Comparison of ENCODE assay signal across 9 cellular contexts in the genomic region with DNA sequence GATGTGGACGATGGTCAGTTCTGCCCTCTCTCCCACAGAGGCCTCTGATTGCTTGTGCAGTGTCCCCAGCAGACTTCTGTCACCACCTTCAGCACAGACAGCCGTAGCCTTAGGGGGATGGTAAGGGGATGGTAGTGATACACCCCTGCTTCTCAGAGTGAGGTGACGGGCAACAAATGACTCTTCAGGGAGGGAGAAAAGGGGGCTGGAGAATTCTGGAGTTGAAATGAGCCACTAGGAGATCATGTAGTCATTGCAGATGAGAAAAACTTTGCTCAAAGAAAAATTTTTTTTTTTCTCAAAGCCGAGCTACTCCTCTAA. TPM values are rescaled to one million over a fixed set of nuclear protein-coding genes. Genes with fewer than 3 reads are reported as not detected.
DNase-seq lines count a peak whose midpoint lies in the region; ATAC-seq and TF ChIP-seq lines count a peak whose summit lies in the region.
"Had no signal": no experiment of that assay in that cellular context is flagged by ENCODE, and none has a peak within 500 bp of the region (broad histone marks: within the 10 kb centered on the region; RNA-seq: fewer than 3 reads in every experiment).

No MANE protein-coding gene starts in this region.

- H4K20me1 ChIP-seq in DND-41 (ENCODE audit: insufficient read depth, low read length), result no peaks in the 10 kb centered on the region
- no peaks in the 10 kb centered on the region for H4K20me1 ChIP-seq in osteoblast (ENCODE audit: insufficient read depth, low read length)

- H3K4me1 ChIP-seq in DND-41 (ENCODE audit: insufficient read depth, low read length), result peaks cover 58% of the 10 kb centered on the region
- peaks cover 32% of the 10 kb centered on the region for H3K4me1 ChIP-seq in osteoblast (ENCODE audit: insufficient read depth, low read length)
- peaks cover 14% of the 10 kb centered on the region for H3K4me1 ChIP-seq in A673 (ENCODE audit: insufficient read depth, low read length, poor library complexity, severe bottlenecking)
- peaks cover 0 to 19% (median 0%) of the 10 kb centered on the region in 3 donors for H3K4me1 ChIP-seq in gastroesophageal sphincter

- H3K4me2 ChIP-seq in DND-41 (ENCODE audit: insufficient read depth, low read length) (peak overlapping the region; percentile 56), osteoblast (ENCODE audit: insufficient read depth, low read length) (peak overlapping the region; percentile 66)

- H3K4me3 ChIP-seq in DND-41 (ENCODE audit: low read depth in 1 of 2, low read length in 2 of 2) (no peak overlapping the region; a peak in 1 of 4 replicates), brain microvascular endothelial cell (ENCODE audit: low read depth, low read length) (no peak overlapping the region), osteoblast (ENCODE audit: insufficient read depth, low read length) (peak overlapping the region; percentile 5), A673 (ENCODE audit: low read depth, low read length, poor library complexity, severe bottlenecking) (no peak overlapping the region), gastroesophageal sphincter (no peak overlapping the region)

- DNase-seq in DND-41 (no peak), brain microvascular endothelial cell (no peak), osteoblast (ENCODE audit: insufficient read length, low spot score, missing footprints) (no peak), A673 (ENCODE audit: low spot score) (no peak), DMS53 (lab: John Stamatoyannopoulos, UW) (no peak)
- DNase-seq: activated gamma-delta T cell had no signal

- peak overlapping the region; percentile 40 for H3K9ac ChIP-seq in DND-41 (ENCODE audit: low read depth, low read length)

- TF ChIP-seq POLR2A in gastroesophageal sphincter (IDR thresholded peaks at IDR 0.05), result no peak

- TF ChIP-seq EP300 in gastroesophageal sphincter (IDR thresholded peaks at IDR 0.05), result no peak

- in situ Hi-C loops in brain microvascular endothelial cell (cut with HindIII; ENCODE audit: low pct_ligation_motif_present, low sequenced_read_pairs), result loop anchor here (25.0 kb wide), 1 partner anchor 274 kb away; no protein-coding TSS in a partner anchor

- H2AFZ ChIP-seq in DND-41 (ENCODE audit: low read depth, low read length) (0 out of 2 replicates have a peak overlapping the region, but pooled peaks have one; percentile 7), osteoblast (ENCODE audit: low read length) (peak overlapping the region; percentile 8)

- POLR2A ChIA-PET in A673 (lab: Charles Lee; ENCODE audit: low non-redundant PET), result no interaction called here

- ATAC-seq in DND-41 (ENCODE audit: insufficient read depth, low read depth) (no peak), HG02885 (IDR thresholded peaks at IDR 0.05; ENCODE audit: poor library complexity, unreplicated experiment) (peak; percentile 10), HG02759 (IDR thresholded peaks at IDR 0.05; ENCODE audit: unreplicated experiment) (no peak), gastroesophageal sphincter (no peak)

- no TSS peak for BruUV-seq in A673 (replicated peaks; lab: Mats Ljungman, UMichigan)

- H3K9me3 ChIP-seq in DND-41 (ENCODE audit: insufficient read depth, low read length, severe bottlenecking) (no peaks in the 10 kb centered on the region), osteoblast (ENCODE audit: low read depth, low read length) (no peaks in the 10 kb centered on the region), A673 (ENCODE audit: low read depth, low read length, poor library complexity, severe bottlenecking) (no peaks in the 10 kb centered on the region), gastroesophageal sphincter (no peaks in the 10 kb centered on the region)

- 60 to 100% methylated on average over 1 to 3 of the region's 4 CpGs for WGBS in gastroesophageal sphincter (ENCODE audit: low coverage in 1 of 2), 2 donors

- CTCF ChIA-PET in A673 (lab: Charles Lee), result no interaction called here

- TF ChIP-seq CTCF in DND-41 (IDR thresholded peaks at IDR 0.05; ENCODE audit: borderline replicate concordance, extremely low read depth, low read length, poor library complexity, severe bottlenecking) (no peak), brain microvascular endothelial cell (IDR thresholded peaks at IDR 0.05; ENCODE audit: low read depth, low read length, missing control alignments) (no peak), osteoblast (IDR thresholded peaks at IDR 0.05; ENCODE audit: extremely low read depth, low read depth, low read length) (no peak), A673 (conservative IDR thresholded peaks at IDR 0.05; ENCODE audit: low read depth, low read length) (no peak), gastroesophageal sphincter (IDR thresholded peaks at IDR 0.05) (no peak)

- H3K36me3 ChIP-seq in DND-41 (ENCODE audit: insufficient read depth, low read length) (no peaks in the 10 kb centered on the region), brain microvascular endothelial cell (replicated peaks) (no peaks in the 10 kb centered on the region), osteoblast (ENCODE audit: insufficient read depth, low read length) (no peaks in the 10 kb centered on the region), A673 (ENCODE audit: insufficient read depth, low read length, poor library complexity, severe bottlenecking) (no peaks in the 10 kb centered on the region), gastroesophageal sphincter (no peaks in the 10 kb centered on the region)

- intact Hi-C loops in A673 (cut with micrococcal nuclease; ENCODE audit: unreplicated experiment), result no loop called here

- H3K79me2 ChIP-seq in DND-41 (ENCODE audit: insufficient read depth, low read length) (no peaks in the 10 kb centered on the region), osteoblast (ENCODE audit: insufficient read depth, low read length) (no peaks in the 10 kb centered on the region)

- H3K27ac ChIP-seq in DND-41 (ENCODE audit: low read length), result peak overlapping the region; percentile 79
- peak overlapping the region; percentile 78 for H3K27ac ChIP-seq in brain microvascular endothelial cell
- peak overlapping the region; percentile 72 for H3K27ac ChIP-seq in osteoblast (ENCODE audit: low read depth, low read length)
- no peak overlapping the region for H3K27ac ChIP-seq in A673 (ENCODE audit: low read depth, low read length, poor library complexity, severe bottlenecking)
- peak overlapping the region in 1 of 4 donors; percentile 36 for H3K27ac ChIP-seq in gastroesophageal sphincter

- H3K27me3 ChIP-seq in DND-41 (ENCODE audit: insufficient read depth, low read length, poor library complexity), result no peaks in the 10 kb centered on the region
- no peaks in the 10 kb centered on the region for H3K27me3 ChIP-seq in brain microvascular endothelial cell (replicated peaks)
- H3K27me3 ChIP-seq in osteoblast (ENCODE audit: insufficient read depth, low read length), result no peaks in the 10 kb centered on the region
- H3K27me3 ChIP-seq in A673 (replicated peaks; ENCODE audit: insufficient read depth, low read depth, low read length, poor library complexity), result no peaks in the 10 kb centered on the region
- no peaks in the 10 kb centered on the region for H3K27me3 ChIP-seq in gastroesophageal sphincter

RNA-seq across cellular contexts. Expression of a gene that starts 29.6 kb away (rescaled TPM):
- total RNA-seq in osteoblast (2.4 and 3.3 TPM in 2 replicates), A673 (2021) (10.2 and 13.3 TPM in 2 replicates), gastroesophageal sphincter (10 to 100 TPM; 16.5 to 35.1 (median 29.2) TPM)
